Comparison of ENCODE assay signal across 21 cellular contexts in genomic region chr3:66778749-66779148, GRCh38.
A peak's percentile ranks its signal among the peaks of the same experiment; 100 is the strongest.
DNase-seq lines count a peak whose midpoint lies in the region; ATAC-seq, FAIRE-seq and TF ChIP-seq lines count a peak whose summit lies in the region.
"Had no signal": no experiment of that assay in that cellular context is flagged by ENCODE, and none has a peak within 500 bp of the region (broad histone marks: within the 10 kb centered on the region; RNA-seq: fewer than 3 reads in every experiment).

No MANE protein-coding gene starts in this region.

- no peaks in the 10 kb centered on the region for H3K36me3 ChIP-seq in bronchial epithelial cell (ENCODE audit: control insufficient read depth, insufficient read depth, low read length)
- H3K36me3 ChIP-seq: BLaER1 had no signal

- peaks cover 10% of the 10 kb centered on the region for H3K27me3 Mint-ChIP-seq in activated CD4-positive, alpha-beta T cell treated with anti-CD3 and anti-CD28 coated beads for 36 hours
- H3K27me3 Mint-ChIP-seq in stimulated activated naive B cell treated with anti-CD40 and anti-IgM and Interleukin-4, amounts not matched to agents 10 μg/mL and 1 μg/mL and 100 μg/mL, for 72 hours = peaks cover 7 to 10% of the 10 kb centered on the region in 2 donors

- TF ChIP-seq CTCF in bronchial epithelial cell (IDR thresholded peaks at IDR 0.05; ENCODE audit: insufficient read depth, low read length, severe bottlenecking) (no peak), foreskin fibroblast (IDR thresholded peaks at IDR 0.05; ENCODE audit: low read depth, low read length) (no peak)

- POLR2A ChIA-PET in activated CD4-positive, alpha-beta T cell treated with anti-CD3 and anti-CD28 coated beads for 36 hours (lab: Charles Lee) = no interaction called here

- H3K4me3 ChIP-seq in bronchial epithelial cell (ENCODE audit: low read depth, low read length) (no peak overlapping the region), foreskin fibroblast (ENCODE audit: low read depth in 1 of 2, low read length in 2 of 2) (no peak overlapping the region)
- H3K4me3 ChIP-seq: BLaER1 had no signal

- no peaks in the 10 kb centered on the region for H3K27me3 ChIP-seq in bronchial epithelial cell (ENCODE audit: control insufficient read depth, insufficient read depth, low read length)
- H3K27me3 ChIP-seq: BLaER1 had no signal

- no peak for FAIRE-seq in bronchial epithelial cell (lab: Jason Lieb, UNC)

- H3K4me1 Mint-ChIP-seq in activated CD4-positive, alpha-beta T cell treated with anti-CD3 and anti-CD28 coated beads for 36 hours = no peaks in the 10 kb centered on the region
- H3K4me1 Mint-ChIP-seq in stimulated activated naive B cell treated with anti-CD40 and anti-IgM and Interleukin-4, amounts not matched to agents 10 μg/mL and 1 μg/mL and 100 μg/mL, for 72 hours = no peaks in the 10 kb centered on the region

- H3K27ac Mint-ChIP-seq in activated CD4-positive, alpha-beta T cell treated with anti-CD3 and anti-CD28 coated beads for 36 hours = no peak overlapping the region
- H3K27ac Mint-ChIP-seq in stimulated activated naive B cell treated with anti-CD40 and anti-IgM and Interleukin-4, amounts not matched to agents 10 μg/mL and 1 μg/mL and 100 μg/mL, for 72 hours = no peak overlapping the region
- H3K27ac Mint-ChIP-seq: CD4-positive, alpha-beta T cell had no signal

- no peak for DNase-seq in activated CD4-positive, alpha-beta T cell treated with anti-CD3 and anti-CD28 coated beads for 36 hours
- no peak for DNase-seq in activated CD4-positive, alpha-beta T cell treated with anti-CD3 and anti-CD28 coated beads, Interleukin-2, amount 50 U/mL, for 4 hours
- peak; percentile 43 for DNase-seq in bronchial epithelial cell (ENCODE audit: low read depth)
- DNase-seq in stimulated activated naive B cell treated with anti-CD40 and anti-IgM and Interleukin-4, amounts not matched to agents 10 μg/mL and 1 μg/mL and 100 μg/mL, for 72 hours = no peak
- no peak for DNase-seq in NCI-H226
- DNase-seq in foreskin fibroblast = no peak
- DNase-seq: ACHN; CD4-positive, alpha-beta T cell; COR-L47; DMS79; KBM-7; MM.1S; NCI-H1092; NCI-H1436 treated with DMSO at 0.1 percent for 48 hours; NCI-H1930; NCI-H446; PC-3; Right ventricle myocardium superior had no signal

- no peaks in the 10 kb centered on the region for H3K9me3 Mint-ChIP-seq in activated CD4-positive, alpha-beta T cell treated with anti-CD3 and anti-CD28 coated beads for 36 hours (ENCODE audit: low read depth)
- H3K9me3 Mint-ChIP-seq in stimulated activated naive B cell treated with anti-CD40 and anti-IgM and Interleukin-4, amounts not matched to agents 10 μg/mL and 1 μg/mL and 100 μg/mL, for 72 hours = no peaks in the 10 kb centered on the region
- H3K9me3 Mint-ChIP-seq: CD4-positive, alpha-beta T cell had no signal

- peak; percentile 65 for ATAC-seq in activated CD4-positive, alpha-beta T cell treated with anti-CD3 and anti-CD28 coated beads for 36 hours
- ATAC-seq in HG02885 (IDR thresholded peaks at IDR 0.05; ENCODE audit: poor library complexity, unreplicated experiment) (peak; percentile 76), HG02970 (IDR thresholded peaks at IDR 0.05; ENCODE audit: low FRiP score, unreplicated experiment) (no peak)
- ATAC-seq in stimulated activated naive B cell treated with anti-CD40 and anti-IgM and Interleukin-4, amounts not matched to agents 10 μg/mL and 1 μg/mL and 100 μg/mL, for 72 hours (replicated peaks) = peak; percentile 12 to 36
- ATAC-seq: PC-3 had no signal

- intact Hi-C loops in activated CD4-positive, alpha-beta T cell treated with anti-CD3 and anti-CD28 coated beads for 36 hours (cut with DNase I, micrococcal nuclease) = no loop called here

- no peak overlapping the region for H3K4me3 Mint-ChIP-seq in activated CD4-positive, alpha-beta T cell treated with anti-CD3 and anti-CD28 coated beads for 36 hours
- no peak overlapping the region for H3K4me3 Mint-ChIP-seq in stimulated activated naive B cell treated with anti-CD40 and anti-IgM and Interleukin-4, amounts not matched to agents 10 μg/mL and 1 μg/mL and 100 μg/mL, for 72 hours
- H3K4me3 Mint-ChIP-seq: CD4-positive, alpha-beta T cell had no signal

- no peaks in the 10 kb centered on the region for H3K36me3 Mint-ChIP-seq in activated CD4-positive, alpha-beta T cell treated with anti-CD3 and anti-CD28 coated beads for 36 hours (ENCODE audit: low read depth)
- no peaks in the 10 kb centered on the region for H3K36me3 Mint-ChIP-seq in stimulated activated naive B cell treated with anti-CD40 and anti-IgM and Interleukin-4, amounts not matched to agents 10 μg/mL and 1 μg/mL and 100 μg/mL, for 72 hours

- CTCF ChIA-PET in activated CD4-positive, alpha-beta T cell treated with anti-CD3 and anti-CD28 coated beads for 36 hours (lab: Charles Lee) = interaction anchor here (0.6 kb wide), 1 partner anchor 29 kb away, joined by 3 read pairs; no protein-coding TSS in a partner anchor
